Comparison of ENCODE assay signal across 7 cellular contexts in genomic region chr7:41940760-41941343, GRCh38.
DNase-seq lines count a peak whose midpoint lies in the region; ATAC-seq, FAIRE-seq and TF ChIP-seq lines count a peak whose summit lies in the region.

No MANE protein-coding gene starts in this region.

- POLR2A ChIA-PET in activated naive CD8-positive, alpha-beta T cell treated with anti-CD3 and anti-CD28 coated beads, Interleukin-2, amount 10 ng/mL, durations not matched to agents 7 days and 5 days (lab: Charles Lee) = no interaction called here

- H3K36me3 ChIP-seq in SJSA1 (no peaks in the 10 kb centered on the region), left ventricle myocardium inferior (no peaks in the 10 kb centered on the region)

- H3K27ac Mint-ChIP-seq in activated naive CD8-positive, alpha-beta T cell treated with anti-CD3 and anti-CD28 coated beads, Interleukin-2, amount 10 ng/mL, durations not matched to agents 7 days and 5 days = no peak overlapping the region

- TF ChIP-seq CTCF in GM12872 (IDR thresholded peaks at IDR 0.05; ENCODE audit: insufficient read depth, low read depth, low read length) (peak; percentile 91), left ventricle myocardium inferior (IDR thresholded peaks at IDR 0.05; ENCODE audit: borderline replicate concordance) (peak; percentile 95)

- H3K9me3 ChIP-seq in SJSA1 (replicated peaks) (no peaks in the 10 kb centered on the region; the same call in 1 of the 2 replicates), left ventricle myocardium inferior (replicated peaks) (no peaks in the 10 kb centered on the region)

- no peak overlapping the region for H3K4me3 ChIP-seq in SJSA1
- H3K4me3 ChIP-seq in left ventricle myocardium inferior = no peak overlapping the region

- no peaks in the 10 kb centered on the region for H3K27me3 ChIP-seq in SJSA1 (replicated peaks)
- H3K27me3 ChIP-seq in left ventricle myocardium inferior (ENCODE audit: low read depth) = peaks cover 31% of the 10 kb centered on the region

- no peaks in the 10 kb centered on the region for H3K36me3 Mint-ChIP-seq in activated naive CD8-positive, alpha-beta T cell treated with anti-CD3 and anti-CD28 coated beads, Interleukin-2, amount 10 ng/mL, durations not matched to agents 7 days and 5 days

- H3K27ac ChIP-seq in SJSA1 (no peak overlapping the region), left ventricle myocardium inferior (replicated peaks) (no peak overlapping the region)

- H3K27me3 Mint-ChIP-seq in activated naive CD8-positive, alpha-beta T cell treated with anti-CD3 and anti-CD28 coated beads, Interleukin-2, amount 10 ng/mL, durations not matched to agents 7 days and 5 days = peaks cover 25% of the 10 kb centered on the region

- ATAC-seq in activated naive CD8-positive, alpha-beta T cell treated with anti-CD3 and anti-CD28 coated beads, Interleukin-2, amount 10 ng/mL, durations not matched to agents 7 days and 5 days (ENCODE audit: low read depth) = peak; percentile 76

- H3K4me1 ChIP-seq in SJSA1 (replicated peaks) = peaks cover 23% of the 10 kb centered on the region
- H3K4me1 ChIP-seq in left ventricle myocardium inferior = peaks cover 12% of the 10 kb centered on the region

- FAIRE-seq in H54 (lab: Jason Lieb, UNC) = peak; percentile 45

- no peaks in the 10 kb centered on the region for H3K9me3 Mint-ChIP-seq in activated naive CD8-positive, alpha-beta T cell treated with anti-CD3 and anti-CD28 coated beads, Interleukin-2, amount 10 ng/mL, durations not matched to agents 7 days and 5 days

- H3K4me1 Mint-ChIP-seq in activated naive CD8-positive, alpha-beta T cell treated with anti-CD3 and anti-CD28 coated beads, Interleukin-2, amount 10 ng/mL, durations not matched to agents 7 days and 5 days = peaks cover 7% of the 10 kb centered on the region

- TF ChIP-seq POLR2A in H54 (IDR thresholded peaks at IDR 0.05; ENCODE audit: low read depth, low read length) = no peak

- intact Hi-C loops in left ventricle myocardium inferior (cut with micrococcal nuclease) = loop anchor here (5.0 kb wide), 1 partner anchor 901 kb away; no protein-coding TSS in a partner anchor

- DNase-seq in H54 (ENCODE audit: insufficient read length, low spot score) (peak; percentile 76), LHCN-M2 (ENCODE audit: low read depth) (peak; percentile 72), SJSA1 (ENCODE audit: low read depth in 1 of 2, low spot score in 2 of 2) (peak; percentile 58 to 68), left ventricle myocardium inferior (peak; percentile 53), renal cortical epithelial cell (ENCODE audit: low read depth) (peak; percentile 74)
- DNase-seq in activated naive CD8-positive, alpha-beta T cell treated with anti-CD3 and anti-CD28 coated beads, Interleukin-2, amount 10 ng/mL, durations not matched to agents 7 days and 5 days = no peak

- H3K4me3 Mint-ChIP-seq in activated naive CD8-positive, alpha-beta T cell treated with anti-CD3 and anti-CD28 coated beads, Interleukin-2, amount 10 ng/mL, durations not matched to agents 7 days and 5 days = no peak overlapping the region
